Comparison of ENCODE assay signal across 30 cellular contexts in the genomic region with DNA sequence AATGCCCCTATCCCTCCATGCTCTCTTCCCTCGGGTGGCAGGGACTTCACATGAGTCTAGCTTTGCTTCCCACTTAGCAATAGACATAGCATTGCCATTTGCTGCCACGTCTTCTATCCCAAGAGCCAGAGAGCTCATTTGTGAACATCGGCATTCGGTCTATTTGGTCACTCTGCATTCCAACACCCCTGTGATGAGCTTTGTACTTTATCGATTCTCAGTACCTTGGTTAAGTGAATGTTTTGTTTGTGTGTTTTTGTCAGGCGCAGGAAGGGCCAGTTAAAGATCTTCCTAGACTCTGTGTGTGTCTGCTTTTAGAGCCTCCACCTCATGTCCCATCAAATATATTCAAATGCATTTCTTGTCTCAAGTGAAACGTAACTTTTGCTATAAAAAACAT.
"Had no signal": no experiment of that assay in that cellular context is flagged by ENCODE, and none has a peak within 500 bp of the region (broad histone marks: within the 10 kb centered on the region; RNA-seq: fewer than 3 reads in every experiment).

No MANE protein-coding gene starts in this region.

- H3K9ac ChIP-seq: neural progenitor cell, parathyroid adenoma had no signal

- H3K27me3 Mint-ChIP-seq: progenitor cell of endocrine pancreas; stimulated activated naive CD8-positive, alpha-beta T cell treated with anti-CD3 and anti-CD28 coated beads, Interleukin-15, amount 100 ng/mL, for 72 hours had no signal

- H3K9me3 ChIP-seq: esophagus squamous epithelium, heart right ventricle, mucosa of descending colon, suprapubic skin, transverse colon, upper lobe of right lung, uterus had no signal

- H2AFZ ChIP-seq: neural progenitor cell, parathyroid adenoma had no signal

- H3K4me1 Mint-ChIP-seq: memory B cell; naive thymus-derived CD4-positive, alpha-beta T cell; nephron; neural progenitor cell; stimulated activated naive CD8-positive, alpha-beta T cell treated with anti-CD3 and anti-CD28 coated beads, Interleukin-15, amount 100 ng/mL, for 72 hours had no signal

- H3K27ac Mint-ChIP-seq: memory B cell; naive thymus-derived CD4-positive, alpha-beta T cell; nephron; neural progenitor cell; progenitor cell of endocrine pancreas; stimulated activated naive CD8-positive, alpha-beta T cell treated with anti-CD3 and anti-CD28 coated beads, Interleukin-15, amount 100 ng/mL, for 72 hours had no signal

- H3K36me3 Mint-ChIP-seq: memory B cell; naive thymus-derived CD4-positive, alpha-beta T cell had no signal

- H3K4me2 ChIP-seq: neural progenitor cell, smooth muscle cell had no signal

- H3K4me3 Mint-ChIP-seq: memory B cell; naive thymus-derived CD4-positive, alpha-beta T cell; nephron; neural progenitor cell; stimulated activated naive CD8-positive, alpha-beta T cell treated with anti-CD3 and anti-CD28 coated beads, Interleukin-15, amount 100 ng/mL, for 72 hours had no signal

- H3K4me1 ChIP-seq: esophagus squamous epithelium, neural progenitor cell, parathyroid adenoma, suprapubic skin, transverse colon, upper lobe of right lung, uterus had no signal

- H3K27me3 ChIP-seq: esophagus squamous epithelium, heart right ventricle, neural progenitor cell, suprapubic skin, transverse colon, upper lobe of right lung, uterus had no signal

- H3K27ac ChIP-seq: coronary artery, esophagus squamous epithelium, heart right ventricle, neural progenitor cell, parathyroid adenoma, suprapubic skin, transverse colon, upper lobe of right lung, uterus had no signal

- H3K9me3 Mint-ChIP-seq: nephron, neural progenitor cell had no signal

- DNase-seq: dermis blood vessel endothelial cell; effector memory CD4-positive, alpha-beta T cell; esophagus squamous epithelium; foreskin melanocyte; glutamatergic neuron; heart right ventricle; hippocampal formation; left cardiac atrium; left ventricle myocardium superior; mucosa of descending colon; naive thymus-derived CD4-positive, alpha-beta T cell; stimulated activated CD4-positive, alpha-beta T cell treated with anti-CD3 and anti-CD28 coated beads, Interleukin-12 subunit alpha, Interleukin-12 subunit beta, amount 100 ng/mL, for 4 hours; stimulated activated CD4-positive, alpha-beta T cell treated with anti-CD3 and anti-CD28 coated beads, Interleukin-1b, Interleukin-23, amount 100 ng/mL, for 48 hours; stimulated activated CD4-positive, alpha-beta T cell treated with anti-CD3 and anti-CD28 coated beads, Interleukin-4, amount 100 ng/mL, for 1 hour; stimulated activated CD8-positive, alpha-beta memory T cell treated with anti-CD3 and anti-CD28 coated beads, Interleukin-4, amount 100 ng/mL, for 48 hours; stimulated activated naive CD4-positive, alpha-beta T cell; stimulated activated naive CD8-positive, alpha-beta T cell treated with anti-CD3 and anti-CD28 coated beads, Interleukin-15, amount 100 ng/mL, for 72 hours; transverse colon; upper lobe of right lung; uterus had no signal

- H3K4me3 ChIP-seq: coronary artery, esophagus squamous epithelium, heart right ventricle, lung, mucosa of descending colon, neural progenitor cell, smooth muscle cell, suprapubic skin, transverse colon, upper lobe of right lung, uterus had no signal

- H3K79me2 ChIP-seq: parathyroid adenoma had no signal

- ATAC-seq: heart right ventricle; left cardiac atrium; left ventricle myocardium superior; mucosa of descending colon; naive thymus-derived CD4-positive, alpha-beta T cell; sciatic nerve; stimulated activated naive CD8-positive, alpha-beta T cell treated with anti-CD3 and anti-CD28 coated beads, Interleukin-15, amount 100 ng/mL, for 72 hours; upper lobe of right lung had no signal

- H3K36me3 ChIP-seq: esophagus squamous epithelium, heart right ventricle, neural progenitor cell, suprapubic skin, transverse colon, upper lobe of right lung, uterus had no signal
